In the genomic region with DNA sequence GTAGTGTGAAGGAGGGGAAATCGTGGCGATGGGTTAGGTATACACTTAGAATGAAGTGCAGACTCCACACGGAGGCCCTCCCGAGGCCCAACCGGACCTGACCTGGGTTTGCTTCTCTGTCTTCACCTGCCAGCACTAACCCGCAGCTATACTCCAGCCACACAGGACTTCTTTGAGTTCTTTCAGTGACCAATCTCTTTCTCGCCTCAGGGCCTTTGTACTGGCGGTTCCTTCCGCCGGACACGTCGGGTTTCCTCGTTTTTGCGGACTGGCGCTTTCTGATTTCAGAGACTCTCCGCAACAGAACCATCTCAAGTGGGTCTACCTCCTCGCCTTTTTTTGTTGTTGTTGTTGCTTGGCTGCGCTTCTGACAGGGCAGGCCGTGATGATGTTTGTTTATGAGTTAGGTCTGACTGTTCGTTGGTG, we compare ENCODE assay signal across 8 cellular contexts. TPM values are rescaled to one million over a fixed set of nuclear protein-coding genes. Genes with fewer than 3 reads are reported as not detected.
A peak's percentile ranks its signal among the peaks of the same experiment; 100 is the strongest.
DNase-seq lines count a peak whose midpoint lies in the region; ATAC-seq and TF ChIP-seq lines count a peak whose summit lies in the region.

Gene NEIL1, plus strand, starts transcription at position 244 of the 426 bp plus-strand sequence. CDS start 1,867 bp downstream, outside the sequence.

- DNase-seq in NCI-H510A treated with DMSO at 0.1 percent for 48 hours (lab: John Stamatoyannopoulos, UW) (peak; percentile 55), NCI-H510A (lab: John Stamatoyannopoulos, UW) (no peak), adipocyte (ENCODE audit: low read depth) (peak; percentile 25), GM20000 (ENCODE audit: low spot score) (no peak), NCI-H1694 treated with DMSO at 0.1 percent for 48 hours (lab: John Stamatoyannopoulos, UW) (no peak)

- no peak for TF ChIP-seq CTCF in GM20000 (IDR thresholded peaks at IDR 0.05; ENCODE audit: extremely low read depth, missing control alignments)

- H3K9me3 ChIP-seq in adipocyte (ENCODE audit: control insufficient read depth, low read length) (no peaks in the 10 kb centered on the region), iPS-18a (ENCODE audit: control insufficient read depth, low read depth, low read length) (no peaks in the 10 kb centered on the region), skeletal muscle tissue (ENCODE audit: control insufficient read depth in 3 of 3, low read length in 3 of 3) (no peaks in the 10 kb centered on the region)

- no peak within 1 kb of the TSS for H3K27ac ChIP-seq in iPS-18a (ENCODE audit: low read length)
- H3K27ac ChIP-seq in skeletal muscle tissue (ENCODE audit: low read depth, low read length): peak within 1 kb of the TSS; percentile 26

- H3K4me3 ChIP-seq in adipocyte (ENCODE audit: low read length): peak within 1 kb of the TSS; percentile 88
- H3K4me3 ChIP-seq in iPS-18a (ENCODE audit: low read length): peak within 1 kb of the TSS; percentile 66
- peak within 1 kb of the TSS; percentile 72 to 92 (median 88) for H3K4me3 ChIP-seq in skeletal muscle tissue (ENCODE audit: low read length in 3 of 3)

- no peak for ATAC-seq in activated CD4-positive, CD25-positive, alpha-beta regulatory T cell treated with anti-CD3 and anti-CD28 coated beads, Interleukin-2, amount 50 U/mL, for 24 hours

- H3K27me3 ChIP-seq in adipocyte (replicated peaks; ENCODE audit: control insufficient read depth, insufficient read depth, low read length) (no peaks in the 10 kb centered on the region), iPS-18a (ENCODE audit: control insufficient read depth, insufficient read depth, low read length) (peaks cover 45% of the 10 kb centered on the region), skeletal muscle tissue (ENCODE audit: control insufficient read depth in 3 of 3, insufficient read depth in 3 of 3, low read length in 3 of 3) (no peaks in the 10 kb centered on the region)

- H3K4me1 ChIP-seq in adipocyte (ENCODE audit: control insufficient read depth, insufficient read depth, low read length) (peaks cover 10% of the 10 kb centered on the region), iPS-18a (ENCODE audit: control insufficient read depth, low read depth, low read length) (no peaks in the 10 kb centered on the region), skeletal muscle tissue (ENCODE audit: control insufficient read depth in 3 of 3, insufficient read depth in 3 of 3, low read length in 3 of 3) (peaks cover 8 to 22% (median 10%) of the 10 kb centered on the region in 3 donors)

- H3K9ac ChIP-seq in adipocyte (ENCODE audit: low read length) (peak within 1 kb of the TSS; percentile 93), iPS-18a (ENCODE audit: low read length) (peak within 1 kb of the TSS; percentile 49), skeletal muscle tissue (ENCODE audit: low read depth in 1 of 3, low read length in 3 of 3) (peak within 1 kb of the TSS; percentile 88 to 92 (median 92))

- H3K36me3 ChIP-seq in adipocyte (ENCODE audit: control insufficient read depth, insufficient read depth, low read length, severe bottlenecking): no peaks in the 10 kb centered on the region
- no peaks in the 10 kb centered on the region for H3K36me3 ChIP-seq in iPS-18a (ENCODE audit: control insufficient read depth, low read depth, low read length)
- no peaks in the 10 kb centered on the region for H3K36me3 ChIP-seq in skeletal muscle tissue (ENCODE audit: control insufficient read depth in 3 of 3, insufficient read depth in 3 of 3, low read length in 3 of 3)

RNA-seq across cellular contexts. Expression of gene NEIL1, which starts in this region (rescaled TPM):
- total RNA-seq in skeletal muscle tissue: 4.7 TPM

Comparison
In these comparisons a context has a peak if more than half of its experiments do, and no peak if none do; other contexts are left out.
1. DNase-seq: peak in NCI-H510A treated with DMSO at 0.1 percent for 48 hours (single experiment) and adipocyte (single experiment); none in NCI-H510A (single experiment), GM20000 (single experiment) and NCI-H1694 treated with DMSO at 0.1 percent for 48 hours (single experiment).
2. Peak in every context shown above with its lines, with median percentiles within 50 percentile points of each other: H3K4me3 ChIP-seq and H3K9ac ChIP-seq.